Comparison of ENCODE assay signal across 2 cellular contexts in genomic region chr1:66747500-66747899, GRCh38.
TF ChIP-seq lines count a peak whose summit lies in the region.

No MANE protein-coding gene starts in this region.

TF ChIP-seq in IMR-90, 13 proteins besides CTCF, POLR2A, EP300 and RAD21:
- no peak for TF ChIP-seq CHD1 (IDR thresholded peaks at IDR 0.05; ENCODE audit: low read depth, low read length)
- no peak for TF ChIP-seq CEBPB (IDR thresholded peaks at IDR 0.05; ENCODE audit: low read depth, low read length)
- TF ChIP-seq FOS (IDR thresholded peaks at IDR 0.05; ENCODE audit: low read depth, low read length) = no peak
- TF ChIP-seq MXI1 (IDR thresholded peaks at IDR 0.05; ENCODE audit: borderline replicate concordance, low read depth, low read length) = no peak
- TF ChIP-seq ELK1 (IDR thresholded peaks at IDR 0.05; ENCODE audit: borderline replicate concordance, low read depth, low read length) = no peak
- no peak for TF ChIP-seq MAZ (IDR thresholded peaks at IDR 0.05; ENCODE audit: borderline replicate concordance, low read depth, low read length)
- TF ChIP-seq USF2 (IDR thresholded peaks at IDR 0.05; ENCODE audit: low read depth, low read length) = no peak
- TF ChIP-seq RFX5 (IDR thresholded peaks at IDR 0.05; ENCODE audit: low read depth, low read length) = no peak
- TF ChIP-seq SMC3 (IDR thresholded peaks at IDR 0.05; ENCODE audit: low read depth, low read length) = no peak
- no peak for TF ChIP-seq RCOR1 (IDR thresholded peaks at IDR 0.05; ENCODE audit: insufficient replicate concordance, low read length)
- no peak for TF ChIP-seq NFE2L2 (IDR thresholded peaks at IDR 0.05; ENCODE audit: low read depth, low read length)
- TF ChIP-seq MAFK (IDR thresholded peaks at IDR 0.05; ENCODE audit: low read depth, low read length) = no peak
- TF ChIP-seq BHLHE40 (IDR thresholded peaks at IDR 0.05; ENCODE audit: low read depth, low read length) = no peak

TF ChIP-seq in endothelial cell of umbilical vein, 7 proteins besides CTCF, POLR2A, EP300 and RAD21:
- TF ChIP-seq MAX (IDR thresholded peaks at IDR 0.05; ENCODE audit: insufficient read depth, insufficient read length) (no peak), JUN (IDR thresholded peaks at IDR 0.05; ENCODE audit: borderline replicate concordance, insufficient read depth, insufficient read length, low read depth) (no peak), GATA2 (IDR thresholded peaks at IDR 0.05; ENCODE audit: insufficient read depth, insufficient read length, low read depth, low read length) (no peak), POLR2AphosphoS5 (IDR thresholded peaks at IDR 0.05; ENCODE audit: insufficient read depth, low read depth, low read length) (no peak), MYC (IDR thresholded peaks at IDR 0.05; ENCODE audit: low read depth, low read length) (no peak), FOS (IDR thresholded peaks at IDR 0.05; ENCODE audit: borderline replicate concordance, insufficient read depth, low read length) (no peak), EZH2 (IDR thresholded peaks at IDR 0.05; ENCODE audit: borderline replicate concordance, low read depth, low read length, severe bottlenecking) (no peak)
